Comparison of ENCODE assay signal across 34 cellular contexts in genomic region chr16:88653101-88653500, GRCh38. TPM values are rescaled to one million over a fixed set of nuclear protein-coding genes. Genes with fewer than 3 reads are reported as not detected.
DNase-seq lines count a peak whose midpoint lies in the region; ATAC-seq and TF ChIP-seq lines count a peak whose summit lies in the region.
"Had no signal": no experiment of that assay in that cellular context is flagged by ENCODE, and none has a peak within 500 bp of the region (broad histone marks: within the 10 kb centered on the region; RNA-seq: fewer than 3 reads in every experiment).

No MANE protein-coding gene starts in this region.

- POLR2A ChIA-PET in RWPE1 (lab: Yijun Ruan, JAX; ENCODE audit: low non-redundant PET) = no interaction called here

- peaks cover 2% of the 10 kb centered on the region for H3K36me3 Mint-ChIP-seq in activated naive CD8-positive, alpha-beta T cell
- H3K36me3 Mint-ChIP-seq in activated naive CD8-positive, alpha-beta T cell treated with anti-CD3 and anti-CD28 coated beads for 36 hours = peaks cover 8% of the 10 kb centered on the region
- peaks cover 13% of the 10 kb centered on the region for H3K36me3 Mint-ChIP-seq in memory B cell
- peaks cover 33% of the 10 kb centered on the region for H3K36me3 Mint-ChIP-seq in stimulated activated memory B cell treated with anti-CD40 and anti-IgM and Interleukin-4, amounts not matched to agents 10 μg/mL and 1 μg/mL and 100 μg/mL, for 72 hours

- H3K4me1 Mint-ChIP-seq in activated naive CD8-positive, alpha-beta T cell (ENCODE audit: low read depth) = peaks cover 16% of the 10 kb centered on the region
- H3K4me1 Mint-ChIP-seq in activated naive CD8-positive, alpha-beta T cell treated with anti-CD3 and anti-CD28 coated beads for 36 hours = peaks cover 13% of the 10 kb centered on the region
- H3K4me1 Mint-ChIP-seq in memory B cell = peaks cover 11% of the 10 kb centered on the region
- peaks cover 36% of the 10 kb centered on the region for H3K4me1 Mint-ChIP-seq in stimulated activated memory B cell treated with anti-CD40 and anti-IgM and Interleukin-4, amounts not matched to agents 10 μg/mL and 1 μg/mL and 100 μg/mL, for 72 hours

- peak overlapping the region; percentile 28 for H3K27ac ChIP-seq in RWPE1
- H3K27ac ChIP-seq: C4-2B, left lung, VCaP had no signal

- no peak for TF ChIP-seq CTCF in RWPE1 (conservative IDR thresholded peaks at IDR 0.05; ENCODE audit: low read depth)

- peak overlapping the region; percentile 22 for H3K27ac Mint-ChIP-seq in activated naive CD8-positive, alpha-beta T cell
- no peak overlapping the region for H3K27ac Mint-ChIP-seq in activated naive CD8-positive, alpha-beta T cell treated with anti-CD3 and anti-CD28 coated beads for 36 hours
- H3K27ac Mint-ChIP-seq in memory B cell = peak overlapping the region; percentile 51
- H3K27ac Mint-ChIP-seq in stimulated activated memory B cell treated with anti-CD40 and anti-IgM and Interleukin-4, amounts not matched to agents 10 μg/mL and 1 μg/mL and 100 μg/mL, for 72 hours = peak overlapping the region; percentile 85
- H3K27ac Mint-ChIP-seq: endodermal cell, nephron had no signal

- DNase-seq in activated naive CD8-positive, alpha-beta T cell treated with anti-CD3 and anti-CD28 coated beads for 36 hours = no peak
- DNase-seq in RWPE1 (ENCODE audit: low spot score) (no peak), memory B cell (ENCODE audit: low spot score in 2 of 2) (no peak), CD1c-positive myeloid dendritic cell (ENCODE audit: extremely low spot score) (no peak), pons (ENCODE audit: low spot score) (no peak), NCI-H1436 treated with DMSO at 0.1 percent for 48 hours (lab: John Stamatoyannopoulos, UW) (no peak)
- DNase-seq: activated CD4-positive, alpha-beta T cell treated with anti-CD3 and anti-CD28 coated beads for 48 hours; cerebellar nuclear complex; dermis blood vessel endothelial cell; endodermal cell; islet precursor cell; NCI-H1417; NCI-H2029 treated with DMSO at 0.1 percent for 48 hours; NCI-H2227 treated with DMSO at 0.1 percent for 48 hours; NCI-H526; NK-92 treated with Interleukin-12 subunit alpha and Interleukin-12 subunit beta, amount 100 ng/mL, for 24 hours; PC-3; stimulated activated naive CD8-positive, alpha-beta T cell treated with anti-CD3 and anti-CD28 coated beads, Interleukin-15, Interleukin-2, amounts not matched to agents 100 U/mL and 50 U/mL, for 24 hours; T1000 had no signal

- H3K27me3 Mint-ChIP-seq in activated naive CD8-positive, alpha-beta T cell = no peaks in the 10 kb centered on the region
- no peaks in the 10 kb centered on the region for H3K27me3 Mint-ChIP-seq in activated naive CD8-positive, alpha-beta T cell treated with anti-CD3 and anti-CD28 coated beads for 36 hours
- no peaks in the 10 kb centered on the region for H3K27me3 Mint-ChIP-seq in memory B cell
- no peaks in the 10 kb centered on the region for H3K27me3 Mint-ChIP-seq in stimulated activated memory B cell treated with anti-CD40 and anti-IgM and Interleukin-4, amounts not matched to agents 10 μg/mL and 1 μg/mL and 100 μg/mL, for 72 hours
- H3K27me3 Mint-ChIP-seq: brain had no signal

- no peaks in the 10 kb centered on the region for H3K9me3 Mint-ChIP-seq in activated naive CD8-positive, alpha-beta T cell (ENCODE audit: low read depth)
- no peaks in the 10 kb centered on the region for H3K9me3 Mint-ChIP-seq in activated naive CD8-positive, alpha-beta T cell treated with anti-CD3 and anti-CD28 coated beads for 36 hours
- no peaks in the 10 kb centered on the region for H3K9me3 Mint-ChIP-seq in memory B cell
- H3K9me3 Mint-ChIP-seq in stimulated activated memory B cell treated with anti-CD40 and anti-IgM and Interleukin-4, amounts not matched to agents 10 μg/mL and 1 μg/mL and 100 μg/mL, for 72 hours = no peaks in the 10 kb centered on the region
- H3K9me3 Mint-ChIP-seq: brain, endodermal cell, nephron had no signal

- ATAC-seq in memory B cell (ENCODE audit: low read depth) = no peak
- ATAC-seq in stimulated activated memory B cell treated with anti-CD40 and anti-IgM and Interleukin-4, amounts not matched to agents 10 μg/mL and 1 μg/mL and 100 μg/mL, for 72 hours = no peak
- ATAC-seq: HCT116; left lung; PC-3; SK-N-SH treated with all-trans-retinoic acid at 6 μM for 48 hours; stimulated activated naive CD8-positive, alpha-beta T cell treated with anti-CD3 and anti-CD28 coated beads, Interleukin-15, Interleukin-2, amounts not matched to agents 100 U/mL and 50 U/mL, for 24 hours had no signal

- CTCF ChIA-PET in RWPE1 (lab: Yijun Ruan, JAX) = no interaction called here

- no peak overlapping the region for H3K4me3 Mint-ChIP-seq in activated naive CD8-positive, alpha-beta T cell
- H3K4me3 Mint-ChIP-seq in activated naive CD8-positive, alpha-beta T cell treated with anti-CD3 and anti-CD28 coated beads for 36 hours = no peak overlapping the region
- H3K4me3 Mint-ChIP-seq in memory B cell = no peak overlapping the region
- H3K4me3 Mint-ChIP-seq in stimulated activated memory B cell treated with anti-CD40 and anti-IgM and Interleukin-4, amounts not matched to agents 10 μg/mL and 1 μg/mL and 100 μg/mL, for 72 hours = no peak overlapping the region
- H3K4me3 Mint-ChIP-seq: brain, endodermal cell had no signal

RNA-seq across cellular contexts. Expression of gene CYBA, which starts 2.2 kb away (rescaled TPM):
- 100 to 1,000 TPM; 197 to 204 TPM for total RNA-seq in activated naive CD8-positive, alpha-beta T cell treated with anti-CD3 and anti-CD28 coated beads for 36 hours
- total RNA-seq: PC-3 had no signal

RNA-seq across cellular contexts. Expression of gene MVD, which starts 9.8 kb away (rescaled TPM):
- 10 to 100 TPM; 53.3 to 56.6 TPM for total RNA-seq in activated naive CD8-positive, alpha-beta T cell treated with anti-CD3 and anti-CD28 coated beads for 36 hours

RNA-seq across cellular contexts. Expression of gene IL17C, which starts 14.7 kb away (rescaled TPM):
- total RNA-seq in activated naive CD8-positive, alpha-beta T cell treated with anti-CD3 and anti-CD28 coated beads for 36 hours = not detected
- total RNA-seq: Daoy, dermis blood vessel endothelial cell, endodermal cell, fibroblast of villous mesenchyme, left lung, PC-3, skeletal muscle tissue, temporal lobe, ureter had no signal

RNA-seq across cellular contexts. Expression of gene SNAI3, which starts 33.2 kb away (rescaled TPM):
- total RNA-seq in activated naive CD8-positive, alpha-beta T cell treated with anti-CD3 and anti-CD28 coated beads for 36 hours = 1 to 10 TPM; 2.0 to 2.2 TPM
- total RNA-seq: Daoy, dermis blood vessel endothelial cell, fibroblast of villous mesenchyme, osteoblast had no signal

RNA-seq across cellular contexts. Expression of gene RNF166, which starts 53.1 kb away (rescaled TPM):
- total RNA-seq in activated naive CD8-positive, alpha-beta T cell treated with anti-CD3 and anti-CD28 coated beads for 36 hours = 10 to 100 TPM; 58.7 to 59.0 TPM
